Comparison of ENCODE assay signal across 10 cellular contexts in genomic region chr18:9743200-9744016, GRCh38. TPM values are rescaled to one million over a fixed set of nuclear protein-coding genes. Genes with fewer than 3 reads are reported as not detected.
DNase-seq lines count a peak whose midpoint lies in the region; ATAC-seq and TF ChIP-seq lines count a peak whose summit lies in the region.
"Had no signal": no experiment of that assay in that cellular context is flagged by ENCODE, and none has a peak within 500 bp of the region (broad histone marks: within the 10 kb centered on the region; RNA-seq: fewer than 3 reads in every experiment).

No MANE protein-coding gene starts in this region.

- peaks cover 18% of the 10 kb centered on the region for H3K4me1 ChIP-seq in left ventricle myocardium inferior

- H3K4me3 ChIP-seq in left ventricle myocardium inferior = peak overlapping the region; percentile 42
- H3K4me3 ChIP-seq: gastrocnemius medialis had no signal

- H3K27me3 Mint-ChIP-seq in activated CD4-positive, alpha-beta T cell treated with anti-CD3 and anti-CD28 coated beads, Interleukin-2, amount 10 ng/mL, durations not matched to agents 24 days and 14 days = peaks cover 39% of the 10 kb centered on the region

- no peaks in the 10 kb centered on the region for H3K9me3 ChIP-seq in left ventricle myocardium inferior (replicated peaks)
- H3K9me3 ChIP-seq: gastrocnemius medialis, suprapubic skin had no signal

- no peaks in the 10 kb centered on the region for H3K36me3 Mint-ChIP-seq in activated CD4-positive, alpha-beta T cell treated with anti-CD3 and anti-CD28 coated beads, Interleukin-2, amount 10 ng/mL, durations not matched to agents 24 days and 14 days (ENCODE audit: low read depth)

- ATAC-seq in HG03354 (IDR thresholded peaks at IDR 0.05; ENCODE audit: poor library complexity, severe bottlenecking, unreplicated experiment) = no peak

- H3K4me1 Mint-ChIP-seq in activated CD4-positive, alpha-beta T cell treated with anti-CD3 and anti-CD28 coated beads, Interleukin-2, amount 10 ng/mL, durations not matched to agents 24 days and 14 days = no peaks in the 10 kb centered on the region

- DNase-seq in HT-29 (ENCODE audit: low spot score) (peak; percentile 84), SW480 (ENCODE audit: low spot score) (peak; percentile 96), left ventricle myocardium inferior (no peak), stromal cell of bone marrow (ENCODE audit: low read depth) (peak; percentile 87), putamen (ENCODE audit: low spot score) (no peak), NCI-H510A (lab: John Stamatoyannopoulos, UW) (no peak)
- no peak for DNase-seq in activated CD4-positive, alpha-beta T cell treated with anti-CD3 and anti-CD28 coated beads, Interleukin-2, amount 10 ng/mL, durations not matched to agents 24 days and 14 days
- DNase-seq: gastrocnemius medialis had no signal

- H3K27me3 ChIP-seq in left ventricle myocardium inferior (ENCODE audit: low read depth) = no peaks in the 10 kb centered on the region
- H3K27me3 ChIP-seq: gastrocnemius medialis, suprapubic skin had no signal

- no peak overlapping the region for H3K27ac Mint-ChIP-seq in activated CD4-positive, alpha-beta T cell treated with anti-CD3 and anti-CD28 coated beads, Interleukin-2, amount 10 ng/mL, durations not matched to agents 24 days and 14 days

- no peak overlapping the region for H3K4me3 Mint-ChIP-seq in activated CD4-positive, alpha-beta T cell treated with anti-CD3 and anti-CD28 coated beads, Interleukin-2, amount 10 ng/mL, durations not matched to agents 24 days and 14 days

- H3K9me3 Mint-ChIP-seq in activated CD4-positive, alpha-beta T cell treated with anti-CD3 and anti-CD28 coated beads, Interleukin-2, amount 10 ng/mL, durations not matched to agents 24 days and 14 days = no peaks in the 10 kb centered on the region

- H3K36me3 ChIP-seq in left ventricle myocardium inferior = no peaks in the 10 kb centered on the region
- H3K36me3 ChIP-seq: gastrocnemius medialis, suprapubic skin had no signal

- no peak for TF ChIP-seq CTCF in left ventricle myocardium inferior (IDR thresholded peaks at IDR 0.05; ENCODE audit: borderline replicate concordance)

- intact Hi-C loops in left ventricle myocardium inferior (cut with micrococcal nuclease) = no loop called here
- intact Hi-C loops in activated CD4-positive, alpha-beta T cell treated with anti-CD3 and anti-CD28 coated beads, Interleukin-2, amount 10 ng/mL, durations not matched to agents 24 days and 14 days (cut with micrococcal nuclease) = no loop called here

- peak overlapping the region; percentile 47 for H3K27ac ChIP-seq in left ventricle myocardium inferior (replicated peaks)

RNA-seq across cellular contexts. Expression of gene RAB31, which starts 35.3 kb away (rescaled TPM):
- 1.7 and 1.9 TPM in 2 replicates for total RNA-seq in HT-29 (2014; rRNA removed; shearing (Covaris generic))
- total RNA-seq in left ventricle myocardium inferior = 12.0 TPM
- 0.66 TPM in 1 of 2 replicates, not detected in the other for total RNA-seq in activated CD4-positive, alpha-beta T cell treated with anti-CD3 and anti-CD28 coated beads, Interleukin-2, amount 10 ng/mL, durations not matched to agents 24 days and 14 days

Comparison
In these comparisons a context has a peak if more than half of its experiments do, and no peak if none do; other contexts are left out.
1. DNase-seq: peak in HT-29 (single experiment), SW480 (single experiment) and stromal cell of bone marrow (single experiment); none in left ventricle myocardium inferior (single experiment), putamen (single experiment), NCI-H510A (single experiment) and activated CD4-positive, alpha-beta T cell treated with anti-CD3 and anti-CD28 coated beads, Interleukin-2, amount 10 ng/mL, durations not matched to agents 24 days and 14 days (single experiment).